Comparison of ENCODE assay signal across 9 cellular contexts in the genomic region with DNA sequence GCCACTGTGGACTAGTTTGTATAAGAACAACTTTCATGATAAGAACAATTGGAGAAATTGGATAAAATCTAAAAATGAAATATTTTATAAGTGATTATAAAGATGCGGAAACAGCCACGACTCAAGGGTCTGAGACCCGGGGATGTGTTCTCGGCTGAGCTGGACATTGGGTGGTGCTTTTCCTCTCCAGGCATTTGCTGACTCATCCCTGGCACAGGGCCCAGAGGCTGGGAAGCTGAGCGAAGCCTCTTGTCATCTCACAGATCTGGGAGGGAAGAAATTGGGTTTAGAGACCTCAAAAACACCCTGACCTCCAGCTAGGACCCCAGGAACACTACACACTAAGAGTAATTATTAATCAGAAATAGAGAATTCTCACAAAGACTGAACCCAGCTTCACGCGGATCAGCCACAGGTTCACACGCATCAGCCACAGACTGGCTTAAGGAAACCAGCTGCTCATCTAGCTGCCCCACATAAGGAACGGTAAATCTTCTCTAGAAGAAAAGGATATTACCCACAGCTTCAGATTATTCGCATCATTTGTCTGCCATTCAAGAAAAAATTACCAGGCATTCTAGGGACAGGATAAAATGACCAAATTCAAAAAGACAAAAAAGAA. TPM values are rescaled to one million over a fixed set of nuclear protein-coding genes. Genes with fewer than 3 reads are reported as not detected.
DNase-seq lines count a peak whose midpoint lies in the region; ATAC-seq, FAIRE-seq and TF ChIP-seq lines count a peak whose summit lies in the region.
"Had no signal": no experiment of that assay in that cellular context is flagged by ENCODE, and none has a peak within 500 bp of the region (broad histone marks: within the 10 kb centered on the region; RNA-seq: fewer than 3 reads in every experiment).

No MANE protein-coding gene starts in this region.

- H3K9me3 ChIP-seq in HepG2 (ENCODE audit: low read length), result no peaks in the 10 kb centered on the region

- no peak for TF ChIP-seq RAD21 in HepG2 (CRISPR knock-in tag; IDR thresholded peaks at IDR 0.05)

- 20% methylated on average over 10 of the region's 10 CpGs for WGBS in HepG2 (ENCODE audit: low lambda C conversion rate)

- no peak for FAIRE-seq in bronchial epithelial cell (lab: Jason Lieb, UNC)
- FAIRE-seq in HepG2 (lab: Jason Lieb, UNC), result no peak

- TF ChIP-seq CTCF in KMS-11 (conservative IDR thresholded peaks at IDR 0.05; ENCODE audit: low read depth, low read length) (no peak), bronchial epithelial cell (IDR thresholded peaks at IDR 0.05; ENCODE audit: insufficient read depth, low read length, severe bottlenecking) (no peak), HepG2 (CRISPR knock-in tag; IDR thresholded peaks at IDR 0.05) (no peak), GM10266 (IDR thresholded peaks at IDR 0.05; ENCODE audit: control insufficient read depth, insufficient read depth, low read depth, missing control alignments) (no peak)

- H3K27me3 ChIP-seq in KMS-11 (ENCODE audit: insufficient read depth, low read depth), result no peaks in the 10 kb centered on the region
- H3K27me3 ChIP-seq in bronchial epithelial cell (ENCODE audit: control insufficient read depth, insufficient read depth, low read length), result no peaks in the 10 kb centered on the region
- peaks cover 3 to 48% of the 10 kb centered on the region in 2 experiments; a peak in 4 of 5 replicates for H3K27me3 ChIP-seq in HepG2 (ENCODE audit: control insufficient read depth in 1 of 2, insufficient read depth in 2 of 2, low read length in 2 of 2)

- no peaks in the 10 kb centered on the region for H3K36me3 ChIP-seq in KMS-11 (ENCODE audit: insufficient read depth)
- no peaks in the 10 kb centered on the region for H3K36me3 ChIP-seq in bronchial epithelial cell (ENCODE audit: control insufficient read depth, insufficient read depth, low read length)
- H3K36me3 ChIP-seq in HepG2 (replicated peaks in 1 of 2; ENCODE audit: control insufficient read depth in 1 of 2, insufficient read depth in 2 of 2, low read length in 2 of 2), result no peaks in the 10 kb centered on the region

- BruUV-seq in HepG2 (replicated peaks; lab: Mats Ljungman, UMichigan), result no TSS peak

- H4K20me1 ChIP-seq in KMS-11 (ENCODE audit: insufficient read depth) (no peaks in the 10 kb centered on the region), HepG2 (ENCODE audit: insufficient read depth, low read length) (no peaks in the 10 kb centered on the region)

- H3K4me2 ChIP-seq in KMS-11, result peak overlapping the region; percentile 50
- H3K4me2 ChIP-seq in HepG2 (ENCODE audit: low read depth, low read length), result no peak overlapping the region

- POLR2A ChIA-PET in HepG2 (lab: Yijun Ruan, JAX), result no interaction called here

- TF ChIP-seq EP300 in HepG2 (IDR thresholded peaks at IDR 0.05; ENCODE audit: low read depth in 2 of 2, low read length in 2 of 2) (no peak), HepG2 (CRISPR knock-in tag; IDR thresholded peaks at IDR 0.05; ENCODE audit: borderline replicate concordance) (no peak)

- no peak overlapping the region for H3K4me3 ChIP-seq in KMS-11 (IDR thresholded peaks at IDR 0.05; ENCODE audit: insufficient read depth, low read depth, low read length)
- H3K4me3 ChIP-seq in bronchial epithelial cell (ENCODE audit: low read depth, low read length), result no peak overlapping the region
- no peak overlapping the region for H3K4me3 ChIP-seq in HepG2 (replicated peaks in 1 of 3; ENCODE audit: insufficient read depth in 1 of 3, low read depth in 2 of 3, low read length in 3 of 3)

- H3K4me1 ChIP-seq in KMS-11 (ENCODE audit: low read depth, poor library complexity, severe bottlenecking) (peaks cover 22% of the 10 kb centered on the region), HepG2 (ENCODE audit: insufficient read depth, low read length) (no peaks in the 10 kb centered on the region)

- H2AFZ ChIP-seq in KMS-11 (ENCODE audit: low read depth) (peak overlapping the region; percentile 60), HepG2 (ENCODE audit: low read length) (no peak overlapping the region)

- H3K79me2 ChIP-seq in KMS-11 (ENCODE audit: insufficient read depth, low read depth) (no peaks in the 10 kb centered on the region), HepG2 (ENCODE audit: insufficient read depth, low read length) (no peaks in the 10 kb centered on the region)

- ATAC-seq in HepG2 (no peak), HG03565 (IDR thresholded peaks at IDR 0.05; ENCODE audit: unreplicated experiment) (no peak)

- in situ Hi-C loops in HepG2 (cut with HindIII; ENCODE audit: extremely low pct_ligation_motif_present, low pct_unique_long_range_greater_than_20kb), result no loop called here

- CTCF ChIA-PET in HepG2 (lab: Yijun Ruan, JAX; ENCODE audit: low intra/inter-chr PET ratio, low total read pairs), result no interaction called here

- TF ChIP-seq POLR2A in HepG2 (IDR thresholded peaks at IDR 0.05; ENCODE audit: insufficient read depth in 1 of 2, low read depth in 2 of 2, low read length in 2 of 2), result no peak

- intact Hi-C loops in HepG2 (cut with micrococcal nuclease; ENCODE audit: unreplicated experiment), result no loop called here

- peak overlapping the region; percentile 6; the same call in 1 of the 2 replicates for H3K9ac ChIP-seq in KMS-11
- H3K9ac ChIP-seq in HepG2 (ENCODE audit: insufficient read depth, low read depth, low read length), result no peak overlapping the region

- H3K27ac ChIP-seq in KMS-11 (peak overlapping the region; percentile 54; the same call in 1 of the 2 replicates), HepG2 (ENCODE audit: extremely low read length, insufficient read depth, low read length) (no peak overlapping the region)

- DNase-seq in AG08396 (ENCODE audit: low spot score) (peak; percentile 81), bronchial epithelial cell (ENCODE audit: low read depth) (peak; percentile 72), HepG2 (ENCODE audit: low spot score) (peak; percentile 12), midbrain (lab: John Stamatoyannopoulos, UW) (no peak), HuH-7 (ENCODE audit: low spot score) (no peak), GM10266 (ENCODE audit: extremely low spot score) (no peak)
- DNase-seq: activated CD4-positive, CD25-positive, alpha-beta regulatory T cell had no signal

TF ChIP-seq in HepG2, 621 proteins besides CTCF, POLR2A, EP300 and RAD21 (continues in another document):
- peak; percentile 70 for TF ChIP-seq NFE2L2 (IDR thresholded peaks at IDR 0.05; ENCODE audit: low read length)

RNA-seq across cellular contexts. Expression of a gene that starts 2.8 kb away (rescaled TPM):
- total RNA-seq in bronchial epithelial cell, result not detected in 2 replicates
- not detected in 2 replicates for total RNA-seq in HepG2 (2016; rRNA removed; fragmentation: Illumina TruSeq; extraction: Trizol)
- total RNA-seq in HepG2 (2016; cell fraction: cytosol; rRNA removed; fragmentation: Illumina TruSeq; extraction: Trizol; ENCODE audit: low read depth), result not detected in 2 replicates
- not detected in 2 replicates for total RNA-seq in HepG2 (2016; cell fraction: insoluble cytoplasmic fraction; rRNA removed; fragmentation: Illumina TruSeq; extraction: Trizol)
- total RNA-seq in HepG2 (2016; cell fraction: membrane; rRNA removed; fragmentation: Illumina TruSeq; extraction: Trizol), result not detected in 2 replicates
- not detected in 2 replicates for total RNA-seq in HepG2 (2016; cell fraction: nucleus; rRNA removed; fragmentation: Illumina TruSeq; extraction: Trizol)
- not detected in 2 replicates for polyA plus RNA-seq in HepG2 (2011; rRNA removed)
- not detected in 2 replicates for polyA plus RNA-seq in HepG2 (2011; cell fraction: cytosol; rRNA removed)
- polyA plus RNA-seq in HepG2 (2011; cell fraction: nucleus; rRNA removed), result not detected in 2 replicates
- polyA plus RNA-seq in HepG2 (2012), result not detected in 2 replicates
- not detected in 2 replicates for polyA plus RNA-seq in HepG2 (2016; cell fraction: cytosol; fragmentation: Illumina TruSeq; extraction: Trizol; ENCODE audit: low read depth)
- polyA plus RNA-seq in HepG2 (2016; cell fraction: insoluble cytoplasmic fraction; fragmentation: Illumina TruSeq; extraction: Trizol; ENCODE audit: low read depth), result not detected in 2 replicates
- polyA plus RNA-seq in HepG2 (2016; cell fraction: membrane; fragmentation: Illumina TruSeq; extraction: Trizol; ENCODE audit: low read depth), result not detected in 2 replicates
- polyA plus RNA-seq in HepG2 (2016; cell fraction: nucleus; fragmentation: Illumina TruSeq; extraction: Trizol; ENCODE audit: insufficient read depth, low read depth), result not detected in 2 replicates
- not detected in 2 replicates for polyA minus RNA-seq in HepG2 (2011; rRNA and poly(A)+ RNA removed; ENCODE audit: low replicate concordance)
- polyA minus RNA-seq in HepG2 (2011; cell fraction: cytosol; rRNA and poly(A)+ RNA removed), result not detected in 2 replicates
- not detected in 2 replicates for polyA minus RNA-seq in HepG2 (2011; cell fraction: nucleus; rRNA and poly(A)+ RNA removed)

RNA-seq across cellular contexts. Expression of a gene that starts 13.7 kb away (rescaled TPM):
- total RNA-seq in bronchial epithelial cell (not detected in 2 replicates), HepG2 (2016; rRNA removed; fragmentation: Illumina TruSeq; extraction: Trizol) (not detected in 2 replicates)
- total RNA-seq in HepG2 (2016; cell fraction: cytosol; rRNA removed; fragmentation: Illumina TruSeq; extraction: Trizol; ENCODE audit: low read depth), result not detected in 2 replicates
- not detected in 2 replicates for total RNA-seq in HepG2 (2016; cell fraction: insoluble cytoplasmic fraction; rRNA removed; fragmentation: Illumina TruSeq; extraction: Trizol)
- not detected in 2 replicates for total RNA-seq in HepG2 (2016; cell fraction: membrane; rRNA removed; fragmentation: Illumina TruSeq; extraction: Trizol)
- not detected in 2 replicates for total RNA-seq in HepG2 (2016; cell fraction: nucleus; rRNA removed; fragmentation: Illumina TruSeq; extraction: Trizol)
- not detected in 2 replicates for polyA plus RNA-seq in HepG2 (2011; rRNA removed)
- not detected in 2 replicates for polyA plus RNA-seq in HepG2 (2011; cell fraction: cytosol; rRNA removed)
- polyA plus RNA-seq in HepG2 (2011; cell fraction: nucleus; rRNA removed), result not detected in 2 replicates
- not detected in 2 replicates for polyA plus RNA-seq in HepG2 (2012)
- polyA plus RNA-seq in HepG2 (2016; cell fraction: cytosol; fragmentation: Illumina TruSeq; extraction: Trizol; ENCODE audit: low read depth), result not detected in 2 replicates
- not detected in 2 replicates for polyA plus RNA-seq in HepG2 (2016; cell fraction: insoluble cytoplasmic fraction; fragmentation: Illumina TruSeq; extraction: Trizol; ENCODE audit: low read depth)
- polyA plus RNA-seq in HepG2 (2016; cell fraction: membrane; fragmentation: Illumina TruSeq; extraction: Trizol; ENCODE audit: low read depth), result not detected in 2 replicates
- polyA plus RNA-seq in HepG2 (2016; cell fraction: nucleus; fragmentation: Illumina TruSeq; extraction: Trizol; ENCODE audit: insufficient read depth, low read depth), result not detected in 2 replicates
- not detected in 2 replicates for polyA minus RNA-seq in HepG2 (2011; rRNA and poly(A)+ RNA removed; ENCODE audit: low replicate concordance)
- polyA minus RNA-seq in HepG2 (2011; cell fraction: cytosol; rRNA and poly(A)+ RNA removed), result not detected in 2 replicates
- not detected in 2 replicates for polyA minus RNA-seq in HepG2 (2011; cell fraction: nucleus; rRNA and poly(A)+ RNA removed)

Comparison
In these comparisons a context has a peak if more than half of its experiments do, and no peak if none do; other contexts are left out.
1. DNase-seq: peak in AG08396 (single experiment), bronchial epithelial cell (single experiment) and HepG2 (single experiment); none in midbrain (single experiment), HuH-7 (single experiment) and GM10266 (single experiment).